Comparison of ENCODE assay signal across 1 cellular context in the genomic region with DNA sequence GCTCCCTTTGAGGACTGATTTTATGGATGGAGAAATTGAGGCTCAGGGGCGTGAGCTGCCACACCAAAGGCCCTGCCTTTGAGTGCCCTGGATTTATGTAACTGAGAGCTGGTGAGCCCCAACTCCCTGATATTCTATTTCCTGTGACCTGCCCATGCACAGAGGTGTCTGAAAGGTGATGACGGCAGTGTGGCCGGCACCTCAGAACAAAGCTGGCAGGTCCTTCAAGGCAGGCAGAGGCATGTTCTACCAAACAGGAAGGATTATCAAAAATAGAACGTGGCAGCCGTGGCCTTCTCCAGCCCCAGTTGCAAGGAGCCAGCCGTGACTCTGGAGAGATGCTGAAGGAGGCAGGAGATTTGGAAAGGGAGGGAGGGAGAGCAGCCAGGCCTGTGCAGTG.
TF ChIP-seq lines count a peak whose summit lies in the region.

No MANE protein-coding gene starts in this region.

TF ChIP-seq in IMR-90, 13 proteins besides CTCF, POLR2A, EP300 and RAD21:
- TF ChIP-seq CEBPB (IDR thresholded peaks at IDR 0.05; ENCODE audit: low read depth, low read length) (no peak), CHD1 (IDR thresholded peaks at IDR 0.05; ENCODE audit: low read depth, low read length) (no peak), MAZ (IDR thresholded peaks at IDR 0.05; ENCODE audit: borderline replicate concordance, low read depth, low read length) (no peak), MXI1 (IDR thresholded peaks at IDR 0.05; ENCODE audit: borderline replicate concordance, low read depth, low read length) (no peak), RFX5 (IDR thresholded peaks at IDR 0.05; ENCODE audit: low read depth, low read length) (no peak), FOS (IDR thresholded peaks at IDR 0.05; ENCODE audit: low read depth, low read length) (no peak), SMC3 (IDR thresholded peaks at IDR 0.05; ENCODE audit: low read depth, low read length) (no peak), RCOR1 (IDR thresholded peaks at IDR 0.05; ENCODE audit: insufficient replicate concordance, low read length) (no peak), NFE2L2 (IDR thresholded peaks at IDR 0.05; ENCODE audit: low read depth, low read length) (no peak), MAFK (IDR thresholded peaks at IDR 0.05; ENCODE audit: low read depth, low read length) (no peak), BHLHE40 (IDR thresholded peaks at IDR 0.05; ENCODE audit: low read depth, low read length) (no peak)
- TF ChIP-seq, protein P1, sequence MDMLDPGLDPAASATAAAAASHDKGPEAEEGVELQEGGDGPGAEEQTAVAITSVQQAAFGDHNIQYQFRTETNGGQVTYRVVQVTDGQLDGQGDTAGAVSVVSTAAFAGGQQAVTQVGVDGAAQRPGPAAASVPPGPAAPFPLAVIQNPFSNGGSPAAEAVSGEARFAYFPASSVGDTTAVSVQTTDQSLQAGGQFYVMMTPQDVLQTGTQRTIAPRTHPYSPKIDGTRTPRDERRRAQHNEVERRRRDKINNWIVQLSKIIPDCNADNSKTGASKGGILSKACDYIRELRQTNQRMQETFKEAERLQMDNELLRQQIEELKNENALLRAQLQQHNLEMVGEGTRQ (IDR thresholded peaks at IDR 0.05; ENCODE audit: low read depth, low read length) = no peak
- TF ChIP-seq, protein P2, sequence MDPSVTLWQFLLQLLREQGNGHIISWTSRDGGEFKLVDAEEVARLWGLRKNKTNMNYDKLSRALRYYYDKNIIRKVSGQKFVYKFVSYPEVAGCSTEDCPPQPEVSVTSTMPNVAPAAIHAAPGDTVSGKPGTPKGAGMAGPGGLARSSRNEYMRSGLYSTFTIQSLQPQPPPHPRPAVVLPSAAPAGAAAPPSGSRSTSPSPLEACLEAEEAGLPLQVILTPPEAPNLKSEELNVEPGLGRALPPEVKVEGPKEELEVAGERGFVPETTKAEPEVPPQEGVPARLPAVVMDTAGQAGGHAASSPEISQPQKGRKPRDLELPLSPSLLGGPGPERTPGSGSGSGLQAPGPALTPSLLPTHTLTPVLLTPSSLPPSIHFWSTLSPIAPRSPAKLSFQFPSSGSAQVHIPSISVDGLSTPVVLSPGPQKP (IDR thresholded peaks at IDR 0.05; ENCODE audit: borderline replicate concordance, low read depth, low read length) = no peak
TF ChIP-seq in IMR-90: peak in this region for 0.
